29 cellular contexts compared by ENCODE assay signal in the genomic region with DNA sequence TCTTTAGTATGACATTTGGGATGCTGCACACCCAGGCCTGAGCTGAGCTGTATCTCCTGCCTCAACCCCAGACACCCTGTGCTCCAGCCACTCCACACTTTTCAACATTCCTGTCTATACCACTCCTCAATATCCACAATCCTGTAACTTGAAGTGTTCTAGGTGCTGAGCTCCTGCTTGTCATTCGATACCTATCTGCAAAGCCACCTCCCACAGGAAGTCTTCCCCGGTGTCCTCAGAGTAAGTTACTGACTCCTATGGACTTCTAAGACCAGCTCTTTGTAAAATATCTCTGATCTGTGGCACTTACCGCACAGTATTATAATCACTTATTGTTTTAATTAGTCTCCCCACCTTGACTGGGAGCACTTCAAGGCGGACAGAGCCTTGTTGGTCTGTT. TPM values are rescaled to one million over a fixed set of nuclear protein-coding genes. Genes with fewer than 3 reads are reported as not detected.
A peak's percentile ranks its signal among the peaks of the same experiment; 100 is the strongest.
DNase-seq lines count a peak whose midpoint lies in the region; ATAC-seq and TF ChIP-seq lines count a peak whose summit lies in the region.
"Had no signal": no experiment of that assay in that cellular context is flagged by ENCODE, and none has a peak within 500 bp of the region (broad histone marks: within the 10 kb centered on the region; RNA-seq: fewer than 3 reads in every experiment).

No MANE protein-coding gene starts in this region.

- POLR2A ChIA-PET in WTC11 (lab: Charles Lee): interaction anchor here (0.5 kb wide), 1 partner anchor 1049 kb away, joined by 4 read pairs; no protein-coding TSS in a partner anchor

- no peak overlapping the region for H3K4me3 Mint-ChIP-seq in WTC11
- H3K4me3 Mint-ChIP-seq: CD14-positive monocyte; CD8-positive, alpha-beta memory T cell had no signal

- peak; percentile 25 for DNase-seq in activated effector memory CD4-positive, alpha-beta T cell treated with anti-CD3 and anti-CD28 coated beads, Interleukin-2, amount 50 U/mL, for 16 hours
- no peak for DNase-seq in activated effector memory CD4-positive, alpha-beta T cell treated with Interleukin-2 at 50 U/mL for 16 hours
- no peak for DNase-seq in WTC11 (ENCODE audit: low spot score)
- DNase-seq in iPS-NIHi7 (ENCODE audit: extremely low spot score): peak; percentile 34
- DNase-seq in caudate nucleus (lab: John Stamatoyannopoulos, UW): no peak
- no peak for DNase-seq in NCI-H1105 (lab: John Stamatoyannopoulos, UW)
- DNase-seq in GDM1 (lab: John Stamatoyannopoulos, UW): no peak
- DNase-seq: ACHN; BE2C; CD8-positive, alpha-beta memory T cell; DMS 273 treated with DMSO at 0.1 percent for 48 hours; DMS79; EL; GF-D8; Kasumi-1; NCI-H2029; NCI-H446; NCI-H526; NCI-H82; Peyer's patch; SIG-M5; SW 1271 had no signal

- H3K9me3 Mint-ChIP-seq in WTC11: no peaks in the 10 kb centered on the region

- CTCF ChIA-PET in WTC11 (lab: Charles Lee): interaction anchor here (0.9 to 5.0 kb wide), 8 partner anchors 8 to 69 kb away, joined by 4 to 25 read pairs (median 6); a partner anchor contains a TSS

- H3K36me3 Mint-ChIP-seq in WTC11: no peaks in the 10 kb centered on the region
- H3K36me3 Mint-ChIP-seq: CD14-positive monocyte; CD8-positive, alpha-beta memory T cell had no signal

- peaks cover 11% of the 10 kb centered on the region for H3K4me1 Mint-ChIP-seq in WTC11
- H3K4me1 Mint-ChIP-seq: CD14-positive monocyte; CD8-positive, alpha-beta memory T cell had no signal

- peak; percentile 79 for ATAC-seq in WTC11
- ATAC-seq in GM21360 (IDR thresholded peaks at IDR 0.05; ENCODE audit: unreplicated experiment): no peak

- no peak overlapping the region for H3K27ac Mint-ChIP-seq in WTC11
- H3K27ac Mint-ChIP-seq: CD14-positive monocyte; CD8-positive, alpha-beta memory T cell had no signal

- no peak overlapping the region for H3K27ac ChIP-seq in caudate nucleus (ENCODE audit: low read depth, low read length)
- H3K27ac ChIP-seq: 22Rv1, Peyer's patch, SK-N-MC had no signal

- peaks cover 44% of the 10 kb centered on the region for H3K27me3 Mint-ChIP-seq in WTC11 (ENCODE audit: low read depth)

- no peak for TF ChIP-seq CTCF in WTC11 (IDR thresholded peaks at IDR 0.05)

TF ChIP-seq in WTC11, 78 proteins besides CTCF, POLR2A, EP300 and RAD21:
- TF ChIP-seq SP1 (CRISPR knock-in tag; conservative IDR thresholded peaks at IDR 0.05): no peak
- TF ChIP-seq, protein P1, sequence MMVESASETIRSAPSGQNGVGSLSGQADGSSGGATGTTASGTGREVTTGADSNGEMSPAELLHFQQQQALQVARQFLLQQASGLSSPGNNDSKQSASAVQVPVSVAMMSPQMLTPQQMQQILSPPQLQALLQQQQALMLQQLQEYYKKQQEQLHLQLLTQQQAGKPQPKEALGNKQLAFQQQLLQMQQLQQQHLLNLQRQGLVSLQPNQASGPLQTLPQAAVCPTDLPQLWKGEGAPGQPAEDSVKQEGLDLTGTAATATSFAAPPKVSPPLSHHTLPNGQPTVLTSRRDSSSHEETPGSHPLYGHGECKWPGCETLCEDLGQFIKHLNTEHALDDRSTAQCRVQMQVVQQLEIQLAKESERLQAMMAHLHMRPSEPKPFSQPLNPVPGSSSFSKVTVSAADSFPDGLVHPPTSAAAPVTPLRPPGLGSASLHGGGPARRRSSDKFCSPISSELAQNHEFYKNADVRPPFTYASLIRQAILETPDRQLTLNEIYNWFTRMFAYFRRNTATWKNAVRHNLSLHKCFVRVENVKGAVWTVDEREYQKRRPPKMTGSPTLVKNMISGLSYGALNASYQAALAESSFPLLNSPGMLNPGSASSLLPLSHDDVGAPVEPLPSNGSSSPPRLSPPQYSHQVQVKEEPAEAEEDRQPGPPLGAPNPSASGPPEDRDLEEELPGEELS (CRISPR knock-in tag; IDR thresholded peaks at IDR 0.05): no peak
- TF ChIP-seq ZNF138 (CRISPR knock-in tag; conservative IDR thresholded peaks at IDR 0.05): no peak
- no peak for TF ChIP-seq ETV6 (CRISPR knock-in tag; IDR thresholded peaks at IDR 0.05)
- TF ChIP-seq ZNF121 (CRISPR knock-in tag; IDR thresholded peaks at IDR 0.05): no peak
- no peak for TF ChIP-seq ZNF219 (CRISPR knock-in tag; IDR thresholded peaks at IDR 0.05; ENCODE audit: borderline replicate concordance)
- TF ChIP-seq, protein P2, sequence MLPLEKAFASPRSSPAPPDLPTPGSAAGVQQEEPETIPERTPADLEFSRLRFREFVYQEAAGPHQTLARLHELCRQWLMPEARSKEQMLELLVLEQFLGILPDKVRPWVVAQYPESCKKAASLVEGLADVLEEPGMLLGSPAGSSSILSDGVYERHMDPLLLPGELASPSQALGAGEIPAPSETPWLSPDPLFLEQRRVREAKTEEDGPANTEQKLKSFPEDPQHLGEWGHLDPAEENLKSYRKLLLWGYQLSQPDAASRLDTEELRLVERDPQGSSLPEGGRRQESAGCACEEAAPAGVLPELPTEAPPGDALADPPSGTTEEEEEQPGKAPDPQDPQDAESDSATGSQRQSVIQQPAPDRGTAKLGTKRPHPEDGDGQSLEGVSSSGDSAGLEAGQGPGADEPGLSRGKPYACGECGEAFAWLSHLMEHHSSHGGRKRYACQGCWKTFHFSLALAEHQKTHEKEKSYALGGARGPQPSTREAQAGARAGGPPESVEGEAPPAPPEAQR (CRISPR knock-in tag; IDR thresholded peaks at IDR 0.05): no peak
- TF ChIP-seq NFE2L1 (CRISPR knock-in tag; IDR thresholded peaks at IDR 0.05): no peak
- TF ChIP-seq JUN (CRISPR knock-in tag; IDR thresholded peaks at IDR 0.05): no peak
- TF ChIP-seq NFYB (CRISPR knock-in tag; conservative IDR thresholded peaks at IDR 0.05; ENCODE audit: low read depth): no peak

RNA-seq across cellular contexts. Expression of a gene that starts 1.2 kb away (rescaled TPM):
- not detected in 3 replicates for total RNA-seq in WTC11 (2021)
- total RNA-seq: CD8-positive, alpha-beta memory T cell; HepG2; HT1080; M059J; Peyer's patch had no signal

RNA-seq across cellular contexts. Expression of a gene that starts 37.0 kb away (rescaled TPM):
- 1.6 to 3.6 TPM (median 1.7 TPM) in 3 replicates for total RNA-seq in WTC11 (2021)

Comparison
In these comparisons a context has a peak if more than half of its experiments do, and no peak if none do; other contexts are left out.
1. DNase-seq: peak in activated effector memory CD4-positive, alpha-beta T cell treated with anti-CD3 and anti-CD28 coated beads, Interleukin-2, amount 50 U/mL, for 16 hours (single experiment) and iPS-NIHi7 (single experiment); none in activated effector memory CD4-positive, alpha-beta T cell treated with Interleukin-2 at 50 U/mL for 16 hours (single experiment), WTC11 (single experiment), caudate nucleus (0 of 61), NCI-H1105 (single experiment) and GDM1 (single experiment).